13 cellular contexts compared by ENCODE assay signal in the genomic region with DNA sequence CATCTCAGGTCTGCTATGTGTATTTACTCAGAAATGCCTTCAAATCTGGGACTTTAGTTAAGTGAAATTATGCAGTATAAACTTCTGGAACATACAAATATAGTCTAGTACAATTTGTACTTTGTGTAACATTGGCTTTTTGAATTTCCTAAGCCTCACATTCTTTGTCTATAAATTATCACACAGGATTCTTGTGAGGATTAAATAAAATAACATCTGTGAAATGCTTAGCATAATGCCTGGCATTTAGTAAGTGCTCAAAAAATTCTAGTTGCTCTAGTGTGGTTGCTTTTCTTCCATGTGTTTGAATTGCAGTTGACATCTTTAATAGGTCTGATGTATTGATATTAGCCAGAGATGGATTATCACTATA. TPM values are rescaled to one million over a fixed set of nuclear protein-coding genes. Genes with fewer than 3 reads are reported as not detected.
A peak's percentile ranks its signal among the peaks of the same experiment; 100 is the strongest.
DNase-seq lines count a peak whose midpoint lies in the region; ATAC-seq, FAIRE-seq and TF ChIP-seq lines count a peak whose summit lies in the region.
"Had no signal": no experiment of that assay in that cellular context is flagged by ENCODE, and none has a peak within 500 bp of the region (broad histone marks: within the 10 kb centered on the region; RNA-seq: fewer than 3 reads in every experiment).

No MANE protein-coding gene starts in this region.

- no peak for FAIRE-seq in keratinocyte (lab: Jason Lieb, UNC)
- FAIRE-seq: GM18507 had no signal

- H3K9me3 ChIP-seq in RWPE2 (ENCODE audit: severe bottlenecking) (no peaks in the 10 kb centered on the region), keratinocyte (ENCODE audit: control insufficient read depth, low read depth, low read length) (no peaks in the 10 kb centered on the region), tibial artery (no peaks in the 10 kb centered on the region)
- H3K9me3 ChIP-seq: left lung had no signal

- H2AFZ ChIP-seq in keratinocyte (ENCODE audit: control insufficient read depth, low read length), result peak overlapping the region; percentile 71

- H3K4me1 ChIP-seq in RWPE2 (ENCODE audit: insufficient read depth, poor library complexity, severe bottlenecking) (peaks cover 17% of the 10 kb centered on the region), keratinocyte (ENCODE audit: control insufficient read depth, extremely low read depth, insufficient read depth, low read length) (peaks cover 5% of the 10 kb centered on the region), tibial artery (peaks cover 0 to 28% (median 16%) of the 10 kb centered on the region in 4 donors)

- H4K20me1 ChIP-seq in keratinocyte (ENCODE audit: control insufficient read depth, extremely low read depth, insufficient read depth, low read length), result no peaks in the 10 kb centered on the region

- H3K4me1 Mint-ChIP-seq in activated CD4-positive, alpha-beta T cell treated with anti-CD3 and anti-CD28 coated beads, Interleukin-2, amount 10 ng/mL, durations not matched to agents 24 days and 14 days, result peaks cover 35% of the 10 kb centered on the region

- no peak for DNase-seq in activated CD4-positive, alpha-beta T cell treated with anti-CD3 and anti-CD28 coated beads, Interleukin-2, amount 10 ng/mL, durations not matched to agents 24 days and 14 days
- no peak for DNase-seq in activated CD4-positive, alpha-beta T cell treated with anti-CD3 and anti-CD28 coated beads, Interleukin-2, amount 50 U/mL, for 48 hours
- DNase-seq in RWPE2 (ENCODE audit: low spot score), result no peak
- no peak for DNase-seq in keratinocyte (ENCODE audit: low read depth, low spot score)
- DNase-seq in superior temporal gyrus (ENCODE audit: extremely low spot score), result no peak
- no peak for DNase-seq in tibial artery
- DNase-seq: activated naive CD4-positive, alpha-beta T cell treated with anti-CD3 and anti-CD28 coated beads, Interleukin-2, amount 50 U/mL, for 16 hours; glutamatergic neuron; left lung; NCI-H446; nucleus accumbens; stimulated activated naive B cell treated with anti-CD40 and anti-IgM and Interleukin-4, amounts not matched to agents 10 μg/mL and 1 μg/mL and 100 μg/mL, for 72 hours had no signal

- peak overlapping the region; percentile 99 for H3K27ac Mint-ChIP-seq in activated CD4-positive, alpha-beta T cell treated with anti-CD3 and anti-CD28 coated beads, Interleukin-2, amount 10 ng/mL, durations not matched to agents 24 days and 14 days

- H3K4me3 Mint-ChIP-seq in activated CD4-positive, alpha-beta T cell treated with anti-CD3 and anti-CD28 coated beads, Interleukin-2, amount 10 ng/mL, durations not matched to agents 24 days and 14 days, result peak overlapping the region; percentile 18

- H3K4me3 ChIP-seq in RWPE2 (ENCODE audit: severe bottlenecking) (no peak overlapping the region), keratinocyte (ENCODE audit: control insufficient read depth in 2 of 3, extremely low read depth in 1 of 3, insufficient read depth in 2 of 3, low read depth in 1 of 3, low read length in 3 of 3) (peak overlapping the region in 1 of 3 experiments; percentile 30), tibial artery (no peak overlapping the region)
- H3K4me3 ChIP-seq: left lung had no signal

- H3K27me3 ChIP-seq in RWPE2 (ENCODE audit: insufficient read depth, poor library complexity, severe bottlenecking), result no peaks in the 10 kb centered on the region
- no peaks in the 10 kb centered on the region for H3K27me3 ChIP-seq in keratinocyte (ENCODE audit: control insufficient read depth, extremely low read depth, insufficient read depth, low read length)
- no peaks in the 10 kb centered on the region for H3K27me3 ChIP-seq in tibial artery
- H3K27me3 ChIP-seq: left lung had no signal

- no peaks in the 10 kb centered on the region for H3K9me1 ChIP-seq in keratinocyte (ENCODE audit: control insufficient read depth, extremely low read depth, insufficient read depth, low read length)

- intact Hi-C loops in activated CD4-positive, alpha-beta T cell treated with anti-CD3 and anti-CD28 coated beads, Interleukin-2, amount 10 ng/mL, durations not matched to agents 24 days and 14 days (cut with micrococcal nuclease), result no loop called here
- intact Hi-C loops in tibial artery (cut with DNase I; ENCODE audit: low total_unique reads), result loop anchor here (5.0 kb wide), 1 partner anchor 39 kb away; no protein-coding TSS in a partner anchor

- no peak for ATAC-seq in RWPE2 (ENCODE audit: low read depth)
- ATAC-seq: left lung; stimulated activated naive B cell treated with anti-CD40 and anti-IgM and Interleukin-4, amounts not matched to agents 10 μg/mL and 1 μg/mL and 100 μg/mL, for 72 hours had no signal

- H3K36me3 Mint-ChIP-seq in activated CD4-positive, alpha-beta T cell treated with anti-CD3 and anti-CD28 coated beads, Interleukin-2, amount 10 ng/mL, durations not matched to agents 24 days and 14 days (ENCODE audit: low read depth), result peaks cover 15% of the 10 kb centered on the region

- TF ChIP-seq CTCF in RWPE2 (IDR thresholded peaks at IDR 0.05; ENCODE audit: poor library complexity, severe bottlenecking), result no peak
- no peak for TF ChIP-seq CTCF in keratinocyte (optimal IDR thresholded peaks at IDR 0.05 in 1 of 3, IDR thresholded peaks at IDR 0.05 in 1 of 3, conservative IDR thresholded peaks at IDR 0.05 in 1 of 3; ENCODE audit: extremely low read depth in 1 of 3, insufficient read depth in 2 of 3, low read length in 3 of 3)
- no peak for TF ChIP-seq CTCF in tibial artery (IDR thresholded peaks at IDR 0.05)

- dilution Hi-C loops in keratinocyte (cut with MboI; ENCODE audit: extremely low pct_ligation_motif_present, low sequenced_read_pairs), result no loop called here

- no peaks in the 10 kb centered on the region for H3K9me3 Mint-ChIP-seq in activated CD4-positive, alpha-beta T cell treated with anti-CD3 and anti-CD28 coated beads, Interleukin-2, amount 10 ng/mL, durations not matched to agents 24 days and 14 days
- H3K9me3 Mint-ChIP-seq: stimulated activated naive B cell treated with anti-CD40 and anti-IgM and Interleukin-4, amounts not matched to agents 10 μg/mL and 1 μg/mL and 100 μg/mL, for 72 hours had no signal

- H3K4me2 ChIP-seq in keratinocyte (ENCODE audit: control insufficient read depth, extremely low read depth, insufficient read depth, low read depth, low read length), result peak overlapping the region; percentile 95

- H3K79me2 ChIP-seq in keratinocyte (ENCODE audit: control insufficient read depth, insufficient read depth, low read length), result peaks cover 29% of the 10 kb centered on the region

- H3K27ac ChIP-seq in RWPE2 (ENCODE audit: poor library complexity, severe bottlenecking), result peak overlapping the region; percentile 86
- H3K27ac ChIP-seq in keratinocyte (ENCODE audit: control insufficient read depth, insufficient read depth, low read length), result peak overlapping the region; percentile 95
- H3K27ac ChIP-seq in tibial artery, result no peak overlapping the region

- H3K27me3 Mint-ChIP-seq in activated CD4-positive, alpha-beta T cell treated with anti-CD3 and anti-CD28 coated beads, Interleukin-2, amount 10 ng/mL, durations not matched to agents 24 days and 14 days, result no peaks in the 10 kb centered on the region
- H3K27me3 Mint-ChIP-seq: stimulated activated naive B cell treated with anti-CD40 and anti-IgM and Interleukin-4, amounts not matched to agents 10 μg/mL and 1 μg/mL and 100 μg/mL, for 72 hours had no signal

- peak overlapping the region; percentile 91 for H3K9ac ChIP-seq in keratinocyte (ENCODE audit: control insufficient read depth, extremely low read depth, insufficient read depth, low read length)

- H3K36me3 ChIP-seq in RWPE2 (ENCODE audit: low read depth) (peaks cover 52% of the 10 kb centered on the region), keratinocyte (ENCODE audit: control insufficient read depth in 2 of 2, extremely low read depth in 1 of 2, insufficient read depth in 2 of 2, low read length in 2 of 2) (no peaks in the 10 kb centered on the region), tibial artery (no peaks in the 10 kb centered on the region)
- H3K36me3 ChIP-seq: left lung had no signal

RNA-seq across cellular contexts. Expression of a gene that starts 2.6 kb away (rescaled TPM):
- total RNA-seq in activated CD4-positive, alpha-beta T cell treated with anti-CD3 and anti-CD28 coated beads, Interleukin-2, amount 10 ng/mL, durations not matched to agents 24 days and 14 days, result 29.1 and 30.8 TPM in 2 replicates
- polyA plus RNA-seq in keratinocyte, result 1.5 to 16.2 TPM (median 7.7 TPM) in 3 replicates
- polyA plus RNA-seq in keratinocyte (2011; ENCODE audit: low read depth), result 1.3 TPM
- polyA plus RNA-seq in keratinocyte (2011; cell fraction: cytosol; rRNA removed), result 2.4 and 3.7 TPM in 2 replicates
- 1.1 and 2.8 TPM in 2 replicates for polyA plus RNA-seq in keratinocyte (2011; cell fraction: nucleus; rRNA removed)
- 0.27 and 10.7 TPM in 2 replicates for polyA plus RNA-seq in keratinocyte (2012; ENCODE audit: low replicate concordance)
- polyA minus RNA-seq in keratinocyte, result 0.59 to 5.1 TPM in 2 of 3 replicates, not detected in the other
- polyA minus RNA-seq in keratinocyte (2011; cell fraction: cytosol; rRNA and poly(A)+ RNA removed), result not detected
- 1.6 and 1.7 TPM in 2 replicates for polyA minus RNA-seq in keratinocyte (2011; cell fraction: nucleus; rRNA and poly(A)+ RNA removed)

RNA-seq across cellular contexts. Expression of a gene that starts 3.1 kb away (rescaled TPM):
- 44.5 and 50.3 TPM in 2 replicates for total RNA-seq in activated CD4-positive, alpha-beta T cell treated with anti-CD3 and anti-CD28 coated beads, Interleukin-2, amount 10 ng/mL, durations not matched to agents 24 days and 14 days
- polyA plus RNA-seq in keratinocyte, result 5.5 to 15.9 TPM (median 9.4 TPM) in 3 replicates
- polyA plus RNA-seq in keratinocyte (2011; ENCODE audit: low read depth), result 32.6 TPM
- 4.8 and 6.1 TPM in 2 replicates for polyA plus RNA-seq in keratinocyte (2011; cell fraction: cytosol; rRNA removed)
- polyA plus RNA-seq in keratinocyte (2011; cell fraction: nucleus; rRNA removed), result 7.2 and 9.1 TPM in 2 replicates
- polyA plus RNA-seq in keratinocyte (2012; ENCODE audit: low replicate concordance), result 13.4 and 16.4 TPM in 2 replicates
- polyA minus RNA-seq in keratinocyte, result 0.59 to 2.0 TPM (median 0.89 TPM) in 3 replicates
- polyA minus RNA-seq in keratinocyte (2011; cell fraction: cytosol; rRNA and poly(A)+ RNA removed), result 4.0 TPM
- polyA minus RNA-seq in keratinocyte (2011; cell fraction: nucleus; rRNA and poly(A)+ RNA removed), result 0.63 and 2.3 TPM in 2 replicates

RNA-seq across cellular contexts. Expression of a gene that starts 25.7 kb away (rescaled TPM):
- 72.5 and 75.1 TPM in 2 replicates for total RNA-seq in activated CD4-positive, alpha-beta T cell treated with anti-CD3 and anti-CD28 coated beads, Interleukin-2, amount 10 ng/mL, durations not matched to agents 24 days and 14 days
- 50.9 to 96.7 TPM (median 51.9 TPM) in 3 replicates for polyA plus RNA-seq in keratinocyte
- 114 TPM for polyA plus RNA-seq in keratinocyte (2011; ENCODE audit: low read depth)
- polyA plus RNA-seq in keratinocyte (2011; cell fraction: cytosol; rRNA removed), result 56.9 and 118 TPM in 2 replicates
- 60.4 and 78.9 TPM in 2 replicates for polyA plus RNA-seq in keratinocyte (2011; cell fraction: nucleus; rRNA removed)
- 58.6 and 87.3 TPM in 2 replicates for polyA plus RNA-seq in keratinocyte (2012; ENCODE audit: low replicate concordance)
- polyA minus RNA-seq in keratinocyte, result 32.1 to 108 TPM (median 41.7 TPM) in 3 replicates
- polyA minus RNA-seq in keratinocyte (2011; cell fraction: cytosol; rRNA and poly(A)+ RNA removed), result 57.0 TPM
- 15.4 and 35.4 TPM in 2 replicates for polyA minus RNA-seq in keratinocyte (2011; cell fraction: nucleus; rRNA and poly(A)+ RNA removed)

RNA-seq across cellular contexts. Expression of a gene that starts 42.4 kb away (rescaled TPM):
- total RNA-seq in activated CD4-positive, alpha-beta T cell treated with anti-CD3 and anti-CD28 coated beads, Interleukin-2, amount 10 ng/mL, durations not matched to agents 24 days and 14 days, result 104 and 105 TPM in 2 replicates
- polyA plus RNA-seq in keratinocyte, result 32.8 to 68.5 TPM (median 50.5 TPM) in 3 replicates
- polyA plus RNA-seq in keratinocyte (2011; ENCODE audit: low read depth), result 41.4 TPM
- 25.1 and 42.0 TPM in 2 replicates for polyA plus RNA-seq in keratinocyte (2011; cell fraction: cytosol; rRNA removed)
- 18.8 and 30.3 TPM in 2 replicates for polyA plus RNA-seq in keratinocyte (2011; cell fraction: nucleus; rRNA removed)
- polyA plus RNA-seq in keratinocyte (2012; ENCODE audit: low replicate concordance), result 39.1 and 45.3 TPM in 2 replicates
- polyA minus RNA-seq in keratinocyte, result 15.7 to 29.0 TPM (median 19.8 TPM) in 3 replicates
- 23.2 TPM for polyA minus RNA-seq in keratinocyte (2011; cell fraction: cytosol; rRNA and poly(A)+ RNA removed)
- 8.4 and 16.1 TPM in 2 replicates for polyA minus RNA-seq in keratinocyte (2011; cell fraction: nucleus; rRNA and poly(A)+ RNA removed)

Comparison
In these comparisons a context has a peak if more than half of its experiments do, and no peak if none do; other contexts are left out.
1. H3K27ac ChIP-seq: peak in RWPE2 (single experiment) and keratinocyte (single experiment); none in tibial artery (0 of 2).